In genomic region chr22:21484073-21484472, GRCh38 we compare ENCODE assay signal across 1 cellular context. TPM values are rescaled to one million over a fixed set of nuclear protein-coding genes. Genes with fewer than 3 reads are reported as not detected.
"Had no signal": no experiment of that assay in that cellular context is flagged by ENCODE, and none has a peak within 500 bp of the region (broad histone marks: within the 10 kb centered on the region; RNA-seq: fewer than 3 reads in every experiment).

No MANE protein-coding gene starts in this region.

RNA-seq across cellular contexts. Expression of gene TMEM191C, which starts 16.9 kb away (rescaled TPM):
- total RNA-seq: M059J had no signal
